ENCODE assay signal across 1 cellular context in the genomic region with DNA sequence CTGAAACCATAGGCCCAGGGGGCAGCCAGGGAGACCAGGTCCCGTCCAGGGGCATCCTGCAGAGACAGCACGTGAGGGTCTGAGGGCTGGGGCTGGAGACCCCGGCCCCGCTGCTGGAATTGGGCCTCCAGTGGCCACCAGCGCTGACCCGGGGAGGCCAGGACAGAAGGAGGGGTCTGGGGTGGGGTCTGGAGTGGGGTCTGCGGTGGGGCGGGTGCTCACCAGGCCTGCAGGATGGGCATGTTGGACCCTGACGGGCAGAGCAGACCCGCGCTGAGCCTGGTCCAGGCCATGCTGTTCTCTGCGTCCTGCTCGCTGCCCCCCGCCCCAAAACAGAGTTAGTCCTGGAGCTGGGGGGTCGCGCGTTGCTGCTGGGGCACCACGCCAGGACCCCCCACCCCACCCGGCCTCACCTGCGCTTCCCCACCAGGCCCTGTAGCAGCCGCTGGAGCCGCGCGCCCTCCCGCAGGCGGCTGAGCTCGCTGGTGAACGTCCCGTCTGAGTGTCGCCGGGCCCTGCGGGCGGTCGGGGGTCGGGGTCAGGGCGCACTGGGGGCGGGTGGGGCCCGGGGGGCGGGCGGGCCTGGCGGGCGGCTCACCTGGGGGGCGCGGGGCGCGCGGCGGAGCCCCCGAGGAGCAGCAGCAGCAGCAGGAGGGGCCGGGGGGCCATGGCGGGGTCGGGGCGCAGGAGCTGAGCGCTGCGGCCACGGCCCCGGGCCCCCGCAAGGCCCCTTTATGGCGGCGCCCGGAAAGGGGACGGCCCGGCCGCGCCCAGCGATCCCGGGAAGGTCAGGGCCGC.
TF ChIP-seq lines count a peak whose summit lies in the region.

TSS of gene SCT (minus strand) at position 707 of the 798 bp plus-strand sequence. CDS start at position 669, 38 bp downstream.

TF ChIP-seq in IMR-90, 13 proteins besides CTCF, POLR2A, EP300 and RAD21 (continued from another document):
- no peak for TF ChIP-seq MAFK (IDR thresholded peaks at IDR 0.05; ENCODE audit: low read depth, low read length)
